18 cellular contexts compared by ENCODE assay signal in the genomic region with DNA sequence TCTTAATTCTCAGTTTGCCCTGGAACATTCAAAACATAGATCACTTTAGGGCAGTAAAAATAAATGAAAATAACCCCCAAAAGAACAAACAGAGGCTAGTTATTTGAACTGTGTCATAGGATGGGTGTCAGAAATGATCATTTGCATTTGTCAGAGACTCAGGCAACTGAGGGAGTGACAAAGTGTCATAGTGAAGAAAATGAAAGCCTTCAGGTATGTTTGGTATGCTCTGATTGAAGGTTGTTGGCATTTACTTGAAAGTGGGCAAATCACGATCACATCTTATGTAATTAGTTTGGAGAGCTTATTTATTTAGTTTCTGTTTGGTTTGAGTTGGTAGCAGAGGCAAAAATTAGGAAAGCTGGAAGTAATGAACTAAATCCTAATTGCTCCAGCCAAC.
"Had no signal": no experiment of that assay in that cellular context is flagged by ENCODE, and none has a peak within 500 bp of the region (broad histone marks: within the 10 kb centered on the region; RNA-seq: fewer than 3 reads in every experiment).

No MANE protein-coding gene starts in this region.

- H3K27me3 ChIP-seq: esophagus muscularis mucosa, gastrocnemius medialis, heart right ventricle, neutrophil, right atrium auricular region, sigmoid colon had no signal

- H3K4me3 ChIP-seq: esophagus muscularis mucosa, gastrocnemius medialis, heart right ventricle, right atrium auricular region, sigmoid colon, skin epidermis had no signal

- H3K36me3 ChIP-seq: esophagus muscularis mucosa, gastrocnemius medialis, heart right ventricle, neutrophil, right atrium auricular region, sigmoid colon had no signal

- H3K27me3 Mint-ChIP-seq: dendritic cell treated with granulocyte-macrophage colony-stimulating factor and Interleukin-4, amounts not matched to agents 40 ng/mL and 50 ng/mL, for 4 days; effector memory CD8-positive, alpha-beta T cell; naive thymus-derived CD4-positive, alpha-beta T cell had no signal

- H3K27ac ChIP-seq: epithelial cell of prostate, esophagus muscularis mucosa, gastrocnemius medialis, heart right ventricle, neutrophil, right atrium auricular region, sigmoid colon, skin epidermis had no signal

- H3K4me1 ChIP-seq: esophagus muscularis mucosa, gastrocnemius medialis, heart right ventricle, right atrium auricular region, sigmoid colon had no signal

- H3K9me3 ChIP-seq: gastrocnemius medialis, neutrophil, right atrium auricular region had no signal

- DNase-seq: effector memory CD8-positive, alpha-beta T cell; gastrocnemius medialis; heart right ventricle; immature natural killer cell; left cardiac atrium; left ventricle myocardium superior; naive thymus-derived CD4-positive, alpha-beta T cell; nephron progenitor cell; posterior cingulate gyrus; sigmoid colon; stimulated activated CD4-positive, alpha-beta T cell treated with anti-CD3 and anti-CD28 coated beads, Interleukin-2, amount 100 ng/mL, for 48 hours; stimulated activated naive CD4-positive, alpha-beta T cell treated with Interleukin-2 at 50 U/mL for 16 hours had no signal

- H3K4me3 Mint-ChIP-seq: dendritic cell treated with granulocyte-macrophage colony-stimulating factor and Interleukin-4, amounts not matched to agents 40 ng/mL and 50 ng/mL, for 4 days; effector memory CD8-positive, alpha-beta T cell; immature natural killer cell; naive thymus-derived CD4-positive, alpha-beta T cell; nephron progenitor cell had no signal

- H3K36me3 Mint-ChIP-seq: immature natural killer cell; naive thymus-derived CD4-positive, alpha-beta T cell had no signal

- H3K4me1 Mint-ChIP-seq: immature natural killer cell; naive thymus-derived CD4-positive, alpha-beta T cell had no signal

- ATAC-seq: effector memory CD8-positive, alpha-beta T cell; gastrocnemius medialis; heart right ventricle; left cardiac atrium; left ventricle myocardium superior; naive thymus-derived CD4-positive, alpha-beta T cell had no signal

- H3K27ac Mint-ChIP-seq: dendritic cell treated with granulocyte-macrophage colony-stimulating factor and Interleukin-4, amounts not matched to agents 40 ng/mL and 50 ng/mL, for 4 days; effector memory CD8-positive, alpha-beta T cell; immature natural killer cell; naive thymus-derived CD4-positive, alpha-beta T cell; nephron progenitor cell had no signal
